In genomic region chr2:73982140-73982617, GRCh38 we compare ENCODE assay signal across 1 cellular context.
TF ChIP-seq lines count a peak whose summit lies in the region.

No MANE protein-coding gene starts in this region.

TF ChIP-seq in HepG2, 621 proteins besides CTCF, POLR2A, EP300 and RAD21 (continued from another document):
- TF ChIP-seq GABPA (IDR thresholded peaks at IDR 0.05; ENCODE audit: low read depth, low read length) = no peak
- TF ChIP-seq GABPA (CRISPR knock-in tag; IDR thresholded peaks at IDR 0.05; ENCODE audit: low read depth) = no peak
- TF ChIP-seq HIC2 (CRISPR knock-in tag; IDR thresholded peaks at IDR 0.05; ENCODE audit: low read depth) = no peak
- no peak for TF ChIP-seq NFE2L2 (IDR thresholded peaks at IDR 0.05; ENCODE audit: low read length)
- TF ChIP-seq GRHL1 (CRISPR knock-in tag; conservative IDR thresholded peaks at IDR 0.05) = no peak
- no peak for TF ChIP-seq ZNF780A (CRISPR knock-in tag; IDR thresholded peaks at IDR 0.05)
- no peak for TF ChIP-seq SNRNP70 (IDR thresholded peaks at IDR 0.05; ENCODE audit: low read depth, low read length)
TF ChIP-seq in HepG2: peak in this region for 10.
